12 cellular contexts compared by ENCODE assay signal in the genomic region with DNA sequence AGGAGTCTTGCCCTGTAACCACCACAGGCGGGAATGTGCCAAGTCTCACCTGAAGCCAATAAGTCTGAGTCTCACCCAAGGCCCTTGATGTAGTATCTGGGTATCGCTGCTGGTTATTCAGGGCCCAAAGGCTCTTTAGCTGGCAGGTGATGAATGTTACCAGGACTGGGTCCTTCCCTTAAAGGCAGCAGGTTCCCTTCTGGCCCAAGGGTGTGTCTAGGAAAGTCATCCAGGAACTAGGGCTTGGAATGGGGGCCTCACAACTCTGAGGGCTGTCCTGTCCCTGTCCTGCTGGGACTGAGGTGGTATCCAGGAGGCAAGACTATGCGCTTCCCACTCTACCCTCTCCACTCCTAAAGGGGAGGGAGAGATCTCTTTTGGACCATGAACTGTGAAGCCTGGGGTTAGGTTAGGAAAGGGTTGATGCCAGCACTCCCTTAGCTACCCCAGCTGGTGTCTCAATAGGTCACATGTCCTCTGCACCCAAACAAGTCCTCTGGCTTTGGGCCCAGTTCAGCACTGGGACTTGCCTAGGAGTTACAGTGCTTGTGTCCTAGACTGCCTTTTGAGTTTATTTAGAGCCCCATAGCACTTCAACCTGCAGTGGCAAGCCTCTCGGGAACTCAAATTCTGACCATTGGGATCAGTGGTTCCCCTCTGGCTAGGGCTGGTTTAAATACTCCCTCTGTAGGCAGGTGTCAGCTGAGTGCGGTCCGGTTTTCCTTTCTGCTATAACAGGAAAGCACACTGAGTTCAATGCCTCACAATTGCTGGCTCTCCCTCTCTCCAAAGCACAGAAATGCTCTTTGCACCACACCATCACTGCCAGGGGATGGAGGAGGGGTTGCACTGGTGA. TPM values are rescaled to one million over a fixed set of nuclear protein-coding genes. Genes with fewer than 3 reads are reported as not detected.
"Had no signal": no experiment of that assay in that cellular context is flagged by ENCODE, and none has a peak within 500 bp of the region (broad histone marks: within the 10 kb centered on the region; RNA-seq: fewer than 3 reads in every experiment).

No MANE protein-coding gene starts in this region.

- H3K27ac Mint-ChIP-seq: activated CD8-positive, alpha-beta memory T cell treated with anti-CD3 and anti-CD28 coated beads, Interleukin-2, amount 10 ng/mL, durations not matched to agents 7 days and 5 days; activated naive CD4-positive, alpha-beta T cell treated with anti-CD3 and anti-CD28 coated beads, Interleukin-2, amount 50 U/mL, for 72 hours; activated T-cell treated with anti-CD3 and anti-CD28 coated beads, Interleukin-2, amount 50 U/mL, for 24 hours; neural progenitor cell; stimulated activated effector memory CD8-positive, alpha-beta T cell treated with anti-CD3 and anti-CD28 coated beads, Interleukin-12 subunit alpha, Interleukin-12 subunit beta, amount 100 ng/mL, for 72 hours had no signal

- ATAC-seq: activated CD8-positive, alpha-beta memory T cell treated with anti-CD3 and anti-CD28 coated beads, Interleukin-2, amount 10 ng/mL, durations not matched to agents 7 days and 5 days; activated naive CD4-positive, alpha-beta T cell treated with anti-CD3 and anti-CD28 coated beads, Interleukin-2, amount 50 U/mL, for 72 hours had no signal

- H3K36me3 ChIP-seq: brain microvascular endothelial cell, neural progenitor cell, ovary, tibial nerve had no signal

- H3K4me1 ChIP-seq: neural progenitor cell, tibial nerve had no signal

- H3K27ac ChIP-seq: brain microvascular endothelial cell, neural progenitor cell, ovary, tibial nerve had no signal

- H3K27me3 ChIP-seq: brain microvascular endothelial cell, neural progenitor cell, ovary, tibial nerve had no signal

- H3K4me3 ChIP-seq: neural progenitor cell, ovary, tibial nerve had no signal

- H3K4me1 Mint-ChIP-seq: activated CD8-positive, alpha-beta memory T cell treated with anti-CD3 and anti-CD28 coated beads, Interleukin-2, amount 10 ng/mL, durations not matched to agents 7 days and 5 days; stimulated activated effector memory CD8-positive, alpha-beta T cell treated with anti-CD3 and anti-CD28 coated beads, Interleukin-12 subunit alpha, Interleukin-12 subunit beta, amount 100 ng/mL, for 72 hours had no signal

- H3K36me3 Mint-ChIP-seq: activated CD8-positive, alpha-beta memory T cell treated with anti-CD3 and anti-CD28 coated beads, Interleukin-2, amount 10 ng/mL, durations not matched to agents 7 days and 5 days; activated naive CD4-positive, alpha-beta T cell treated with anti-CD3 and anti-CD28 coated beads, Interleukin-2, amount 50 U/mL, for 72 hours; neural progenitor cell; stimulated activated effector memory CD8-positive, alpha-beta T cell treated with anti-CD3 and anti-CD28 coated beads, Interleukin-12 subunit alpha, Interleukin-12 subunit beta, amount 100 ng/mL, for 72 hours had no signal

- H3K9me3 ChIP-seq: ovary, tibial nerve had no signal

- H3K9me3 Mint-ChIP-seq: activated naive CD4-positive, alpha-beta T cell treated with anti-CD3 and anti-CD28 coated beads, Interleukin-2, amount 50 U/mL, for 72 hours; activated T-cell treated with anti-CD3 and anti-CD28 coated beads, Interleukin-2, amount 50 U/mL, for 24 hours; stimulated activated effector memory CD8-positive, alpha-beta T cell treated with anti-CD3 and anti-CD28 coated beads, Interleukin-12 subunit alpha, Interleukin-12 subunit beta, amount 100 ng/mL, for 72 hours had no signal

- H3K4me3 Mint-ChIP-seq: activated CD8-positive, alpha-beta memory T cell treated with anti-CD3 and anti-CD28 coated beads, Interleukin-2, amount 10 ng/mL, durations not matched to agents 7 days and 5 days; activated T-cell treated with anti-CD3 and anti-CD28 coated beads, Interleukin-2, amount 50 U/mL, for 24 hours; neural progenitor cell; stimulated activated effector memory CD8-positive, alpha-beta T cell treated with anti-CD3 and anti-CD28 coated beads, Interleukin-12 subunit alpha, Interleukin-12 subunit beta, amount 100 ng/mL, for 72 hours had no signal

- DNase-seq: activated CD4-positive, alpha-beta T cell treated with anti-CD3 and anti-CD28 coated beads, Interleukin-2, amount 50 U/mL, for 4 hours; activated CD4-positive, CD25-positive, alpha-beta regulatory T cell treated with anti-CD3 and anti-CD28 coated beads, Interleukin-2, amount 50 U/mL, for 72 hours; activated CD8-positive, alpha-beta memory T cell treated with anti-CD3 and anti-CD28 coated beads, Interleukin-2, amount 10 ng/mL, durations not matched to agents 7 days and 5 days; activated effector memory CD4-positive, alpha-beta T cell treated with anti-CD3 and anti-CD28 coated beads, Interleukin-2, amount 50 U/mL, for 16 hours; activated T-cell treated with anti-CD3 and anti-CD28 coated beads, Interleukin-2, amount 50 U/mL, for 24 hours; brain microvascular endothelial cell; ovary; T-helper 9 cell had no signal

RNA-seq across cellular contexts. Expression of gene RANBP3L, which starts 22.5 kb away (rescaled TPM):
- total RNA-seq: activated CD8-positive, alpha-beta memory T cell treated with anti-CD3 and anti-CD28 coated beads, Interleukin-2, amount 10 ng/mL, durations not matched to agents 7 days and 5 days; activated naive CD4-positive, alpha-beta T cell treated with anti-CD3 and anti-CD28 coated beads, Interleukin-2, amount 50 U/mL, for 72 hours had no signal
